Comparison of ENCODE assay signal across 20 cellular contexts in the genomic region with DNA sequence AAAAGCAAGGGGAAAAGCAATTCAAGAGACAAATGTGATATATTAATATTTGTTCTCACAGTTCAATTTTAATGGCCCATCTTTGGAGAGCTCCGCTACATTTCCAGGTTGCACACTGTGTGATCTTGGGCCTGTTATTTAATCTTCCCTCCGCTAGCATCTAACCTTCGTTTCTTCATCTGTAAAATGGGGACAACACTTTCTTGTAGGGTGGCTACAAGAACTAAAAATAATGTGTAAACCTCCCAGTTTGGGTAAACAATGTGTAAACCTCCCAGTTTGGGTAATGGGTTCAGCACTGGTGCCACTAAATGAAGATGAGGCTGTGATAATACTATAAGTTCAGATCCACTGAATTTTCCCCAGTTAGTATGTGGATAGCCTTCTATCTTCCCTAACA.
DNase-seq lines count a peak whose midpoint lies in the region; ATAC-seq, FAIRE-seq and TF ChIP-seq lines count a peak whose summit lies in the region.
"Had no signal": no experiment of that assay in that cellular context is flagged by ENCODE, and none has a peak within 500 bp of the region (broad histone marks: within the 10 kb centered on the region; RNA-seq: fewer than 3 reads in every experiment).

No MANE protein-coding gene starts in this region.

- no peak overlapping the region for H3K27ac ChIP-seq in HepG2 (ENCODE audit: extremely low read length, insufficient read depth, low read length)
- H3K27ac ChIP-seq in right lobe of liver = no peak overlapping the region
- peak overlapping the region; percentile 68 for H3K27ac ChIP-seq in KOPT-K1 (ENCODE audit: low read depth, low read length, poor library complexity, severe bottlenecking)
- H3K27ac ChIP-seq in vagina = peak overlapping the region; percentile 11
- no peak overlapping the region for H3K27ac ChIP-seq in right cardiac atrium (ENCODE audit: low read length)
- H3K27ac ChIP-seq: GM23248 had no signal

- H3K9me3 ChIP-seq in HepG2 (ENCODE audit: low read length) (no peaks in the 10 kb centered on the region), right lobe of liver (no peaks in the 10 kb centered on the region), KOPT-K1 (ENCODE audit: insufficient read depth, low read length, poor library complexity, severe bottlenecking) (no peaks in the 10 kb centered on the region), T-helper 17 cell (ENCODE audit: control insufficient read depth, low read length, poor library complexity, severe bottlenecking) (no peaks in the 10 kb centered on the region), vagina (no peaks in the 10 kb centered on the region), right cardiac atrium (ENCODE audit: control insufficient read depth, low read length) (no peaks in the 10 kb centered on the region)

- H3K27me3 Mint-ChIP-seq in T-helper 17 cell = no peaks in the 10 kb centered on the region
- H3K27me3 Mint-ChIP-seq: B cell; CD4-positive, alpha-beta T cell had no signal

- no peak overlapping the region for H3K9ac ChIP-seq in HepG2 (ENCODE audit: insufficient read depth, low read depth, low read length)
- H3K9ac ChIP-seq: GM23248 had no signal

- in situ Hi-C loops in HepG2 (cut with HindIII; ENCODE audit: extremely low pct_ligation_motif_present, low pct_unique_long_range_greater_than_20kb) = no loop called here

- FAIRE-seq in HepG2 (lab: Jason Lieb, UNC) = no peak
- FAIRE-seq: D721Med, G401.6, GM12892, H54 had no signal

- DNase-seq in HepG2 (ENCODE audit: low spot score) = no peak
- DNase-seq in right lobe of liver = no peak
- no peak for DNase-seq in T-helper 17 cell
- DNase-seq in vagina (ENCODE audit: extremely low spot score in 2 of 2) = no peak
- no peak for DNase-seq in kidney glomerular epithelial cell (lab: John Stamatoyannopoulos, UW)
- DNase-seq in right cardiac atrium = no peak
- DNase-seq: C1 segment of cervical spinal cord; CD4-positive, alpha-beta T cell; DMS153; DMS79 treated with DMSO at 0.1 percent for 48 hours; EL; GM23248 had no signal

- no peak overlapping the region for H3K4me2 ChIP-seq in HepG2 (ENCODE audit: low read depth, low read length)

- POLR2A ChIA-PET in HepG2 (lab: Yijun Ruan, JAX) = no interaction called here

- peak overlapping the region; percentile 41 for H3K27ac Mint-ChIP-seq in T-helper 17 cell
- H3K27ac Mint-ChIP-seq: B cell; CD4-positive, alpha-beta T cell had no signal

- CTCF ChIA-PET in HepG2 (lab: Yijun Ruan, JAX; ENCODE audit: low intra/inter-chr PET ratio, low total read pairs) = no interaction called here

- no peak for TF ChIP-seq POLR2A in HepG2 (IDR thresholded peaks at IDR 0.05; ENCODE audit: insufficient read depth in 1 of 2, low read depth in 2 of 2, low read length in 2 of 2)
- no peak for TF ChIP-seq POLR2A in right lobe of liver (IDR thresholded peaks at IDR 0.05)
- TF ChIP-seq POLR2A in vagina (IDR thresholded peaks at IDR 0.05) = no peak

- peaks cover 82% of the 10 kb centered on the region for H3K79me2 ChIP-seq in HepG2 (ENCODE audit: insufficient read depth, low read length)

- H3K36me3 ChIP-seq in HepG2 (replicated peaks in 1 of 2; ENCODE audit: control insufficient read depth in 1 of 2, insufficient read depth in 2 of 2, low read length in 2 of 2) (peaks cover 4 to 44% of the 10 kb centered on the region in 2 experiments), right lobe of liver (no peaks in the 10 kb centered on the region), KOPT-K1 (ENCODE audit: insufficient read depth, low read length) (peaks cover 95% of the 10 kb centered on the region), vagina (no peaks in the 10 kb centered on the region)

- H3K4me3 ChIP-seq in HepG2 (replicated peaks in 1 of 3; ENCODE audit: insufficient read depth in 1 of 3, low read depth in 2 of 3, low read length in 3 of 3) = no peak overlapping the region
- H3K4me3 ChIP-seq in right lobe of liver = no peak overlapping the region
- H3K4me3 ChIP-seq in vagina = no peak overlapping the region
- no peak overlapping the region for H3K4me3 ChIP-seq in right cardiac atrium (ENCODE audit: low read length)
- H3K4me3 ChIP-seq: GM23248 had no signal

- intact Hi-C loops in HepG2 (cut with micrococcal nuclease; ENCODE audit: unreplicated experiment) (no loop called here), right lobe of liver (cut with DNase I) (no loop called here), vagina (cut with DNase I) (no loop called here), right cardiac atrium (cut with DNase I) (no loop called here)

- no peak overlapping the region for H2AFZ ChIP-seq in HepG2 (ENCODE audit: low read length)
- H2AFZ ChIP-seq: GM23248 had no signal

- TF ChIP-seq CTCF in HepG2 (CRISPR knock-in tag; IDR thresholded peaks at IDR 0.05) (no peak), right lobe of liver (IDR thresholded peaks at IDR 0.05) (no peak), vagina (IDR thresholded peaks at IDR 0.05) (no peak)

- BruUV-seq in HepG2 (replicated peaks; lab: Mats Ljungman, UMichigan) = no TSS peak

- TF ChIP-seq EP300 in HepG2 (IDR thresholded peaks at IDR 0.05; ENCODE audit: low read depth in 2 of 2, low read length in 2 of 2) (no peak), HepG2 (CRISPR knock-in tag; IDR thresholded peaks at IDR 0.05; ENCODE audit: borderline replicate concordance) (no peak)

- TF ChIP-seq RAD21 in HepG2 (CRISPR knock-in tag; IDR thresholded peaks at IDR 0.05) = no peak

- WGBS in HepG2 (ENCODE audit: low lambda C conversion rate) = 95% methylated on average over 3 of the region's 3 CpGs
- WGBS in right lobe of liver (ENCODE audit: insufficient coverage, low coverage, low lambda C conversion rate, missing lambda C conversion rate) = 100% methylated on average over 3 of the region's 3 CpGs
- WGBS in right cardiac atrium = 98% methylated on average over 3 of the region's 3 CpGs

- H3K4me1 Mint-ChIP-seq in T-helper 17 cell = peaks cover 28% of the 10 kb centered on the region

- H3K36me3 Mint-ChIP-seq in T-helper 17 cell (ENCODE audit: low read depth) = peaks cover 8% of the 10 kb centered on the region

- peaks cover 10% of the 10 kb centered on the region for H4K20me1 ChIP-seq in HepG2 (ENCODE audit: insufficient read depth, low read length)

- no peak overlapping the region for H3K4me3 Mint-ChIP-seq in T-helper 17 cell
- H3K4me3 Mint-ChIP-seq: B cell; CD4-positive, alpha-beta T cell had no signal

- H3K27me3 ChIP-seq in HepG2 (ENCODE audit: control insufficient read depth in 1 of 2, insufficient read depth in 2 of 2, low read length in 2 of 2) (no peaks in the 10 kb centered on the region), right lobe of liver (no peaks in the 10 kb centered on the region), vagina (no peaks in the 10 kb centered on the region), right cardiac atrium (ENCODE audit: control insufficient read depth, insufficient read depth) (no peaks in the 10 kb centered on the region)

- ATAC-seq in HepG2 (no peak), right lobe of liver (no peak), T-helper 17 cell (no peak), HG03460 (IDR thresholded peaks at IDR 0.05; ENCODE audit: unreplicated experiment) (no peak), right cardiac atrium (no peak)
- ATAC-seq: HCT116 had no signal

- peaks cover 19% of the 10 kb centered on the region for H3K4me1 ChIP-seq in HepG2 (ENCODE audit: insufficient read depth, low read length)
- peaks cover 0 to 9% (median 0%) of the 10 kb centered on the region in 4 donors for H3K4me1 ChIP-seq in right lobe of liver
- peaks cover 31% of the 10 kb centered on the region for H3K4me1 ChIP-seq in vagina
- peaks cover 11% of the 10 kb centered on the region for H3K4me1 ChIP-seq in right cardiac atrium (ENCODE audit: control insufficient read depth, insufficient read depth, low read length)

TF ChIP-seq in HepG2, 621 proteins besides CTCF, POLR2A, EP300 and RAD21:
- TF ChIP-seq SPEN (CRISPR knock-in tag; IDR thresholded peaks at IDR 0.05; ENCODE audit: low read depth) (no peak), ZNF629 (CRISPR knock-in tag; conservative IDR thresholded peaks at IDR 0.05) (peak; percentile 52; the same call in 1 of the 2 replicates)

Comparison
In these comparisons a context has a peak if more than half of its experiments do, and no peak if none do; other contexts are left out.
1. H3K27ac ChIP-seq: peak in KOPT-K1 (single experiment) and vagina (single experiment); none in HepG2 (single experiment), right lobe of liver (0 of 3) and right cardiac atrium (single experiment).